In genomic region chr1:248779350-248779749, GRCh38 we compare ENCODE assay signal across 30 cellular contexts. TPM values are rescaled to one million over a fixed set of nuclear protein-coding genes. Genes with fewer than 3 reads are reported as not detected.
"Had no signal": no experiment of that assay in that cellular context is flagged by ENCODE, and none has a peak within 500 bp of the region (broad histone marks: within the 10 kb centered on the region; RNA-seq: fewer than 3 reads in every experiment).

No MANE protein-coding gene starts in this region.

- DNase-seq: activated CD4-positive, alpha-beta T cell treated with anti-CD3 and anti-CD28 coated beads, Interleukin-2, amount 10 ng/mL, durations not matched to agents 7 days and 5 days; activated CD4-positive, CD25-positive, alpha-beta regulatory T cell; activated CD8-positive, alpha-beta T cell treated with anti-CD3 and anti-CD28 coated beads, Interleukin-2, amount 10 ng/mL, durations not matched to agents 7 days and 5 days; activated effector memory CD4-positive, alpha-beta T cell treated with anti-CD3 and anti-CD28 coated beads, Interleukin-2, amount 50 U/mL, for 16 hours; activated naive CD4-positive, alpha-beta T cell treated with anti-CD3 and anti-CD28 coated beads for 36 hours; endodermal cell; foreskin fibroblast; heart right ventricle; midbrain; naive thymus-derived CD4-positive, alpha-beta T cell; nucleus accumbens; pancreas; retina; stimulated activated CD4-positive, alpha-beta T cell treated with anti-CD3 and anti-CD28 coated beads, Interleukin-12 subunit alpha, Interleukin-12 subunit beta, amount 100 ng/mL, for 4 hours; stimulated activated CD4-positive, alpha-beta T cell treated with anti-CD3 and anti-CD28 coated beads, Interleukin-4, amount 100 ng/mL, for 24 hours; stimulated activated naive CD4-positive, alpha-beta T cell; T-helper 1 cell; testis; transverse colon had no signal

- ATAC-seq: activated CD8-positive, alpha-beta T cell treated with anti-CD3 and anti-CD28 coated beads, Interleukin-2, amount 10 ng/mL, durations not matched to agents 7 days and 5 days; esophagus mucosa; heart right ventricle; naive thymus-derived CD4-positive, alpha-beta T cell; pancreas; sciatic nerve had no signal

- H3K27me3 Mint-ChIP-seq: activated CD4-positive, alpha-beta T cell treated with anti-CD3 and anti-CD28 coated beads, Interleukin-2, amount 10 ng/mL, durations not matched to agents 7 days and 5 days had no signal

- H3K4me3 Mint-ChIP-seq: activated CD4-positive, alpha-beta T cell treated with anti-CD3 and anti-CD28 coated beads, Interleukin-2, amount 10 ng/mL, durations not matched to agents 7 days and 5 days; activated CD8-positive, alpha-beta T cell treated with anti-CD3 and anti-CD28 coated beads, Interleukin-2, amount 10 ng/mL, durations not matched to agents 7 days and 5 days; activated naive CD4-positive, alpha-beta T cell treated with anti-CD3 and anti-CD28 coated beads for 36 hours; central memory CD8-positive, alpha-beta T cell; dendritic cell treated with granulocyte-macrophage colony-stimulating factor and Interleukin-4, amounts not matched to agents 40 ng/mL and 50 ng/mL, for 4 days; endodermal cell; memory B cell; naive thymus-derived CD4-positive, alpha-beta T cell; T-helper 2 cell treated with Interferon-gamma antibody and Interleukin-4, amounts not matched to agents 5 μg/mL and 100 μg/mL, for 36 hours had no signal

- H3K4me1 Mint-ChIP-seq: activated CD4-positive, alpha-beta T cell treated with anti-CD3 and anti-CD28 coated beads, Interleukin-2, amount 10 ng/mL, durations not matched to agents 7 days and 5 days; central memory CD8-positive, alpha-beta T cell; endodermal cell; naive thymus-derived CD4-positive, alpha-beta T cell had no signal

- H3K27ac Mint-ChIP-seq: activated CD4-positive, alpha-beta T cell treated with anti-CD3 and anti-CD28 coated beads, Interleukin-2, amount 10 ng/mL, durations not matched to agents 7 days and 5 days; activated CD8-positive, alpha-beta T cell treated with anti-CD3 and anti-CD28 coated beads, Interleukin-2, amount 10 ng/mL, durations not matched to agents 7 days and 5 days; activated naive CD4-positive, alpha-beta T cell treated with anti-CD3 and anti-CD28 coated beads for 36 hours; dendritic cell treated with granulocyte-macrophage colony-stimulating factor and Interleukin-4, amounts not matched to agents 40 ng/mL and 50 ng/mL, for 4 days; endodermal cell; memory B cell; naive thymus-derived CD4-positive, alpha-beta T cell; T-helper 2 cell treated with Interferon-gamma antibody and Interleukin-4, amounts not matched to agents 5 μg/mL and 100 μg/mL, for 36 hours had no signal

RNA-seq across cellular contexts. Expression of gene LYPD8, which starts 23.8 kb away (rescaled TPM):
- total RNA-seq: activated CD4-positive, alpha-beta T cell treated with anti-CD3 and anti-CD28 coated beads, Interleukin-2, amount 10 ng/mL, durations not matched to agents 7 days and 5 days; activated CD8-positive, alpha-beta T cell treated with anti-CD3 and anti-CD28 coated beads, Interleukin-2, amount 10 ng/mL, durations not matched to agents 7 days and 5 days; activated naive CD4-positive, alpha-beta T cell treated with anti-CD3 and anti-CD28 coated beads for 36 hours; bronchial epithelial cell; endodermal cell; esophagus mucosa; heart right ventricle; kidney epithelial cell; lower leg skin; naive thymus-derived CD4-positive, alpha-beta T cell; pancreas; prostate gland; sciatic nerve; urinary bladder had no signal
